Comparison of ENCODE assay signal across 2 cellular contexts in genomic region chr7:44128721-44129582, GRCh38.
TF ChIP-seq lines count a peak whose summit lies in the region.

No MANE protein-coding gene starts in this region.

TF ChIP-seq in HepG2, 621 proteins besides CTCF, POLR2A, EP300 and RAD21:
- no peak for TF ChIP-seq MTA1 (CRISPR knock-in tag; IDR thresholded peaks at IDR 0.05; ENCODE audit: borderline replicate concordance)
- peak; percentile 91 for TF ChIP-seq MNT (IDR thresholded peaks at IDR 0.05)

TF ChIP-seq in GM12891, 5 proteins besides CTCF, POLR2A, EP300 and RAD21:
- TF ChIP-seq TAF1 (IDR thresholded peaks at IDR 0.05; ENCODE audit: low read depth, low read length) (no peak), PAX5 (IDR thresholded peaks at IDR 0.05; ENCODE audit: insufficient read depth, low read length, severe bottlenecking) (no peak), POU2F2 (IDR thresholded peaks at IDR 0.05; ENCODE audit: low read depth, low read length) (no peak), POLR2AphosphoS5 (IDR thresholded peaks at IDR 0.05; ENCODE audit: low read depth, low read length) (no peak), SPI1 (IDR thresholded peaks at IDR 0.05; ENCODE audit: low read depth, low read length) (no peak)
TF ChIP-seq in GM12891: peak in this region for 0.
